1 cellular context compared by ENCODE assay signal in the genomic region with DNA sequence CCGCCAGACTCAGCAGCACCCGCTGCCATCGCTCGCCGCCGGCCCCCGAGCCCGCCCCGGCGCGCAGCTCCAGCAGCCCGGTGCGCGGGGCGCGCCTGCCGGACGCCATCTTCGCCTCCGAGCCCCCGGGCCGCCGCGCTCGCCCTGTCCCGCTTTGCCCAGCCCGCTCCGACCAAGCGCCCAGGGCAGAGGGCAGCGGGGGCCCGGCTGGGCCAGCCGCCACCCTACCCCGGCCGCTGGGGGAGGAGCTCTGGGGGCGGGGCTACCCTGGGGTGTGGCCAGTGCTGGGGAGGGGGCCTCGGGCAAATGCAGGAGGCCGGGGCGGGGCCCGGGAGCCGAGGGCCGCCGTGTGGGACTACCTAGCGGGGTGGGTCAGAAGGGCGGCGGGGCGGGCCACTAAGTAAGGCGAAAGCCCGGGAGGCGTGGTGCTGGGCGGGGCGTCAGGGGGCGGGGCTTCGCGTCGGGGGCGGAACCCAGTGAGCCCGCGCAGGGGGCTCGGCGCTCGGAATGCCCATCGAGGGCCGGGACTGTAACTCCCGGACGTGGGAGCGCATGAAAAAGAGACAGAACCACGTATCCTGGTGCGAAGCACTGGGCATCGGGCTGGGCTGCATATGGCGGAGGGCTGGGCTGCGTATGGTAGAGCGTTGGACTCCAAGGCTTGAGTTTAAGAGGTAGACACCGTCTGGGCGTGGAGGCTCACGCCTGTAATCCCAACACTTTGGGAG.
TF ChIP-seq lines count a peak whose summit lies in the region.

A gene (minus strand): TSS at position 252 of the 728 bp plus-strand sequence. CDS start 143 bp downstream, at position 109.

TF ChIP-seq in HepG2, 621 proteins besides CTCF, POLR2A, EP300 and RAD21 (continued from another document and continues in another):
- TF ChIP-seq, protein P1, sequence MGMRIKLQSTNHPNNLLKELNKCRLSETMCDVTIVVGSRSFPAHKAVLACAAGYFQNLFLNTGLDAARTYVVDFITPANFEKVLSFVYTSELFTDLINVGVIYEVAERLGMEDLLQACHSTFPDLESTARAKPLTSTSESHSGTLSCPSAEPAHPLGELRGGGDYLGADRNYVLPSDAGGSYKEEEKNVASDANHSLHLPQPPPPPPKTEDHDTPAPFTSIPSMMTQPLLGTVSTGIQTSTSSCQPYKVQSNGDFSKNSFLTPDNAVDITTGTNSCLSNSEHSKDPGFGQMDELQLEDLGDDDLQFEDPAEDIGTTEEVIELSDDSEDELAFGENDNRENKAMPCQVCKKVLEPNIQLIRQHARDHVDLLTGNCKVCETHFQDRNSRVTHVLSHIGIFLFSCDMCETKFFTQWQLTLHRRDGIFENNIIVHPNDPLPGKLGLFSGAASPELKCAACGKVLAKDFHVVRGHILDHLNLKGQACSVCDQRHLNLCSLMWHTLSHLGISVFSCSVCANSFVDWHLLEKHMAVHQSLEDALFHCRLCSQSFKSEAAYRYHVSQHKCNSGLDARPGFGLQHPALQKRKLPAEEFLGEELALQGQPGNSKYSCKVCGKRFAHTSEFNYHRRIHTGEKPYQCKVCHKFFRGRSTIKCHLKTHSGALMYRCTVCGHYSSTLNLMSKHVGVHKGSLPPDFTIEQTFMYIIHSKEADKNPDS (CRISPR knock-in tag; IDR thresholded peaks at IDR 0.05), result peak; percentile 29; the same call in 1 of the 2 replicates
- TF ChIP-seq ZNF614 (CRISPR knock-in tag; IDR thresholded peaks at IDR 0.05; ENCODE audit: borderline replicate concordance), result no peak; the same call in 1 of the 2 replicates
- TF ChIP-seq ZNF256 (CRISPR knock-in tag; conservative IDR thresholded peaks at IDR 0.05), result no peak
- no peak for TF ChIP-seq ZNF496 (CRISPR knock-in tag; IDR thresholded peaks at IDR 0.05; ENCODE audit: insufficient replicate concordance)
- TF ChIP-seq, protein P2, sequence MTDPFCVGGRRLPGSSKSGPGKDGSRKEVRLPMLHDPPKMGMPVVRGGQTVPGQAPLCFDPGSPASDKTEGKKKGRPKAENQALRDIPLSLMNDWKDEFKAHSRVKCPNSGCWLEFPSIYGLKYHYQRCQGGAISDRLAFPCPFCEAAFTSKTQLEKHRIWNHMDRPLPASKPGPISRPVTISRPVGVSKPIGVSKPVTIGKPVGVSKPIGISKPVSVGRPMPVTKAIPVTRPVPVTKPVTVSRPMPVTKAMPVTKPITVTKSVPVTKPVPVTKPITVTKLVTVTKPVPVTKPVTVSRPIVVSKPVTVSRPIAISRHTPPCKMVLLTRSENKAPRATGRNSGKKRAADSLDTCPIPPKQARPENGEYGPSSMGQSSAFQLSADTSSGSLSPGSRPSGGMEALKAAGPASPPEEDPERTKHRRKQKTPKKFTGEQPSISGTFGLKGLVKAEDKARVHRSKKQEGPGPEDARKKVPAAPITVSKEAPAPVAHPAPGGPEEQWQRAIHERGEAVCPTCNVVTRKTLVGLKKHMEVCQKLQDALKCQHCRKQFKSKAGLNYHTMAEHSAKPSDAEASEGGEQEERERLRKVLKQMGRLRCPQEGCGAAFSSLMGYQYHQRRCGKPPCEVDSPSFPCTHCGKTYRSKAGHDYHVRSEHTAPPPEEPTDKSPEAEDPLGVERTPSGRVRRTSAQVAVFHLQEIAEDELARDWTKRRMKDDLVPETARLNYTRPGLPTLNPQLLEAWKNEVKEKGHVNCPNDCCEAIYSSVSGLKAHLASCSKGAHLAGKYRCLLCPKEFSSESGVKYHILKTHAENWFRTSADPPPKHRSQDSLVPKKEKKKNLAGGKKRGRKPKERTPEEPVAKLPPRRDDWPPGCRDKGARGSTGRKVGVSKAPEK (CRISPR knock-in tag; IDR thresholded peaks at IDR 0.05; ENCODE audit: borderline replicate concordance), result no peak
- no peak for TF ChIP-seq ASH2L (IDR thresholded peaks at IDR 0.05; ENCODE audit: insufficient read length, low read depth, low read length)
- TF ChIP-seq, protein P3, sequence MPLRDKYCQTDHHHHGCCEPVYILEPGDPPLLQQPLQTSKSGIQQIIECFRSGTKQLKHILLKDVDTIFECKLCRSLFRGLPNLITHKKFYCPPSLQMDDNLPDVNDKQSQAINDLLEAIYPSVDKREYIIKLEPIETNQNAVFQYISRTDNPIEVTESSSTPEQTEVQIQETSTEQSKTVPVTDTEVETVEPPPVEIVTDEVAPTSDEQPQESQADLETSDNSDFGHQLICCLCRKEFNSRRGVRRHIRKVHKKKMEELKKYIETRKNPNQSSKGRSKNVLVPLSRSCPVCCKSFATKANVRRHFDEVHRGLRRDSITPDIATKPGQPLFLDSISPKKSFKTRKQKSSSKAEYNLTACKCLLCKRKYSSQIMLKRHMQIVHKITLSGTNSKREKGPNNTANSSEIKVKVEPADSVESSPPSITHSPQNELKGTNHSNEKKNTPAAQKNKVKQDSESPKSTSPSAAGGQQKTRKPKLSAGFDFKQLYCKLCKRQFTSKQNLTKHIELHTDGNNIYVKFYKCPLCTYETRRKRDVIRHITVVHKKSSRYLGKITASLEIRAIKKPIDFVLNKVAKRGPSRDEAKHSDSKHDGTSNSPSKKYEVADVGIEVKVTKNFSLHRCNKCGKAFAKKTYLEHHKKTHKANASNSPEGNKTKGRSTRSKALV (CRISPR knock-in tag; IDR thresholded peaks at IDR 0.05), result no peak
- no peak for TF ChIP-seq SP1 (IDR thresholded peaks at IDR 0.05)
- peak; percentile 81 for TF ChIP-seq SP1 (CRISPR knock-in tag; IDR thresholded peaks at IDR 0.05)
- no peak for TF ChIP-seq ZSCAN22 (CRISPR knock-in tag; IDR thresholded peaks at IDR 0.05)
- TF ChIP-seq ZNF781 (CRISPR knock-in tag; IDR thresholded peaks at IDR 0.05; ENCODE audit: borderline replicate concordance, not compliant biosample characterization), result no peak
- no peak for TF ChIP-seq ZC3H4 (CRISPR knock-in tag; IDR thresholded peaks at IDR 0.05; ENCODE audit: borderline replicate concordance)
- no peak for TF ChIP-seq RBM39 (IDR thresholded peaks at IDR 0.05; ENCODE audit: low read depth, low read length, poor library complexity, severe bottlenecking)
- no peak for TF ChIP-seq ZNF562 (CRISPR knock-in tag; IDR thresholded peaks at IDR 0.05; ENCODE audit: borderline replicate concordance)
- TF ChIP-seq, protein P4, sequence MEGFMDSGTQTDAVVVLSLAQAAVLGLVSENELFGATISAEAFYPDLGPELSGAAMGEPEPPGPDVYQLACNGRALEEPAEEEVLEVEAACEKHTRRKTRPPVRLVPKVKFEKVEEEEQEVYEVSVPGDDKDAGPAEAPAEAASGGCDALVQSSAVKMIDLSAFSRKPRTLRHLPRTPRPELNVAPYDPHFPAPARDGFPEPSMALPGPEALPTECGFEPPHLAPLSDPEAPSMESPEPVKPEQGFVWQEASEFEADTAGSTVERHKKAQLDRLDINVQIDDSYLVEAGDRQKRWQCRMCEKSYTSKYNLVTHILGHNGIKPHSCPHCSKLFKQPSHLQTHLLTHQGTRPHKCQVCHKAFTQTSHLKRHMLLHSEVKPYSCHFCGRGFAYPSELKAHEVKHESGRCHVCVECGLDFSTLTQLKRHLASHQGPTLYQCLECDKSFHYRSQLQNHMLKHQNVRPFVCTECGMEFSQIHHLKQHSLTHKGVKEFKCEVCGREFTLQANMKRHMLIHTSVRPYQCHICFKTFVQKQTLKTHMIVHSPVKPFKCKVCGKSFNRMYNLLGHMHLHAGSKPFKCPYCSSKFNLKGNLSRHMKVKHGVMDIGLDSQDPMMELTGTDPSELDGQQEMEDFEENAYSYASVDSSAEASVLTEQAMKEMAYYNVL (CRISPR knock-in tag; IDR thresholded peaks at IDR 0.05; ENCODE audit: borderline replicate concordance), result no peak
- no peak for TF ChIP-seq FOSL1 (CRISPR knock-in tag; IDR thresholded peaks at IDR 0.05; ENCODE audit: borderline replicate concordance)
- TF ChIP-seq PAX8 (CRISPR knock-in tag; IDR thresholded peaks at IDR 0.05; ENCODE audit: borderline replicate concordance), result peak; percentile 80; the same call in 1 of the 2 replicates
- TF ChIP-seq, protein P5, sequence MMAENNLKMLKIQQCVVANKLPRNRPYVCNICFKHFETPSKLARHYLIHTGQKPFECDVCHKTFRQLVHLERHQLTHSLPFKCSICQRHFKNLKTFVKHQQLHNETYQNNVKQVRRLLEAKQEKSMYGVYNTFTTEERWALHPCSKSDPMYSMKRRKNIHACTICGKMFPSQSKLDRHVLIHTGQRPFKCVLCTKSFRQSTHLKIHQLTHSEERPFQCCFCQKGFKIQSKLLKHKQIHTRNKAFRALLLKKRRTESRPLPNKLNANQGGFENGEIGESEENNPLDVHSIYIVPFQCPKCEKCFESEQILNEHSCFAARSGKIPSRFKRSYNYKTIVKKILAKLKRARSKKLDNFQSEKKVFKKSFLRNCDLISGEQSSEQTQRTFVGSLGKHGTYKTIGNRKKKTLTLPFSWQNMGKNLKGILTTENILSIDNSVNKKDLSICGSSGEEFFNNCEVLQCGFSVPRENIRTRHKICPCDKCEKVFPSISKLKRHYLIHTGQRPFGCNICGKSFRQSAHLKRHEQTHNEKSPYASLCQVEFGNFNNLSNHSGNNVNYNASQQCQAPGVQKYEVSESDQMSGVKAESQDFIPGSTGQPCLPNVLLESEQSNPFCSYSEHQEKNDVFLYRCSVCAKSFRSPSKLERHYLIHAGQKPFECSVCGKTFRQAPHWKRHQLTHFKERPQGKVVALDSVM (CRISPR knock-in tag; IDR thresholded peaks at IDR 0.05), result peak; percentile 22; the same call in 1 of the 2 replicates
- TF ChIP-seq ZNF598 (CRISPR knock-in tag; IDR thresholded peaks at IDR 0.05; ENCODE audit: borderline replicate concordance), result no peak
- TF ChIP-seq ZKSCAN1 (IDR thresholded peaks at IDR 0.05; ENCODE audit: low read length), result no peak
- TF ChIP-seq, protein P6, sequence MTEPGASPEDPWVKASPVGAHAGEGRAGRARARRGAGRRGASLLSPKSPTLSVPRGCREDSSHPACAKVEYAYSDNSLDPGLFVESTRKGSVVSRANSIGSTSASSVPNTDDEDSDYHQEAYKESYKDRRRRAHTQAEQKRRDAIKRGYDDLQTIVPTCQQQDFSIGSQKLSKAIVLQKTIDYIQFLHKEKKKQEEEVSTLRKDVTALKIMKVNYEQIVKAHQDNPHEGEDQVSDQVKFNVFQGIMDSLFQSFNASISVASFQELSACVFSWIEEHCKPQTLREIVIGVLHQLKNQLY (CRISPR knock-in tag; IDR thresholded peaks at IDR 0.05), result no peak
- TF ChIP-seq GATAD2A (CRISPR knock-in tag; IDR thresholded peaks at IDR 0.05), result peak; percentile 24; the same call in 1 of the 2 replicates
- TF ChIP-seq, protein P7, sequence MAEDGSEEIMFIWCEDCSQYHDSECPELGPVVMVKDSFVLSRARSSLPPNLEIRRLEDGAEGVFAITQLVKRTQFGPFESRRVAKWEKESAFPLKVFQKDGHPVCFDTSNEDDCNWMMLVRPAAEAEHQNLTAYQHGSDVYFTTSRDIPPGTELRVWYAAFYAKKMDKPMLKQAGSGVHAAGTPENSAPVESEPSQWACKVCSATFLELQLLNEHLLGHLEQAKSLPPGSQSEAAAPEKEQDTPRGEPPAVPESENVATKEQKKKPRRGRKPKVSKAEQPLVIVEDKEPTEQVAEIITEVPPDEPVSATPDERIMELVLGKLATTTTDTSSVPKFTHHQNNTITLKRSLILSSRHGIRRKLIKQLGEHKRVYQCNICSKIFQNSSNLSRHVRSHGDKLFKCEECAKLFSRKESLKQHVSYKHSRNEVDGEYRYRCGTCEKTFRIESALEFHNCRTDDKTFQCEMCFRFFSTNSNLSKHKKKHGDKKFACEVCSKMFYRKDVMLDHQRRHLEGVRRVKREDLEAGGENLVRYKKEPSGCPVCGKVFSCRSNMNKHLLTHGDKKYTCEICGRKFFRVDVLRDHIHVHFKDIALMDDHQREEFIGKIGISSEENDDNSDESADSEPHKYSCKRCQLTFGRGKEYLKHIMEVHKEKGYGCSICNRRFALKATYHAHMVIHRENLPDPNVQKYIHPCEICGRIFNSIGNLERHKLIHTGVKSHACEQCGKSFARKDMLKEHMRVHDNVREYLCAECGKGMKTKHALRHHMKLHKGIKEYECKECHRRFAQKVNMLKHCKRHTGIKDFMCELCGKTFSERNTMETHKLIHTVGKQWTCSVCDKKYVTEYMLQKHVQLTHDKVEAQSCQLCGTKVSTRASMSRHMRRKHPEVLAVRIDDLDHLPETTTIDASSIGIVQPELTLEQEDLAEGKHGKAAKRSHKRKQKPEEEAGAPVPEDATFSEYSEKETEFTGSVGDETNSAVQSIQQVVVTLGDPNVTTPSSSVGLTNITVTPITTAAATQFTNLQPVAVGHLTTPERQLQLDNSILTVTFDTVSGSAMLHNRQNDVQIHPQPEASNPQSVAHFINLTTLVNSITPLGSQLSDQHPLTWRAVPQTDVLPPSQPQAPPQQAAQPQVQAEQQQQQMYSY (CRISPR knock-in tag; IDR thresholded peaks at IDR 0.05), result no peak
- TF ChIP-seq ZNF33B (CRISPR knock-in tag; IDR thresholded peaks at IDR 0.05), result no peak; the same call in 1 of the 2 replicates
- peak; percentile 80; the same call in 1 of the 2 replicates for TF ChIP-seq TMF1 (CRISPR knock-in tag; IDR thresholded peaks at IDR 0.05; ENCODE audit: low read depth)
- TF ChIP-seq, protein P8, sequence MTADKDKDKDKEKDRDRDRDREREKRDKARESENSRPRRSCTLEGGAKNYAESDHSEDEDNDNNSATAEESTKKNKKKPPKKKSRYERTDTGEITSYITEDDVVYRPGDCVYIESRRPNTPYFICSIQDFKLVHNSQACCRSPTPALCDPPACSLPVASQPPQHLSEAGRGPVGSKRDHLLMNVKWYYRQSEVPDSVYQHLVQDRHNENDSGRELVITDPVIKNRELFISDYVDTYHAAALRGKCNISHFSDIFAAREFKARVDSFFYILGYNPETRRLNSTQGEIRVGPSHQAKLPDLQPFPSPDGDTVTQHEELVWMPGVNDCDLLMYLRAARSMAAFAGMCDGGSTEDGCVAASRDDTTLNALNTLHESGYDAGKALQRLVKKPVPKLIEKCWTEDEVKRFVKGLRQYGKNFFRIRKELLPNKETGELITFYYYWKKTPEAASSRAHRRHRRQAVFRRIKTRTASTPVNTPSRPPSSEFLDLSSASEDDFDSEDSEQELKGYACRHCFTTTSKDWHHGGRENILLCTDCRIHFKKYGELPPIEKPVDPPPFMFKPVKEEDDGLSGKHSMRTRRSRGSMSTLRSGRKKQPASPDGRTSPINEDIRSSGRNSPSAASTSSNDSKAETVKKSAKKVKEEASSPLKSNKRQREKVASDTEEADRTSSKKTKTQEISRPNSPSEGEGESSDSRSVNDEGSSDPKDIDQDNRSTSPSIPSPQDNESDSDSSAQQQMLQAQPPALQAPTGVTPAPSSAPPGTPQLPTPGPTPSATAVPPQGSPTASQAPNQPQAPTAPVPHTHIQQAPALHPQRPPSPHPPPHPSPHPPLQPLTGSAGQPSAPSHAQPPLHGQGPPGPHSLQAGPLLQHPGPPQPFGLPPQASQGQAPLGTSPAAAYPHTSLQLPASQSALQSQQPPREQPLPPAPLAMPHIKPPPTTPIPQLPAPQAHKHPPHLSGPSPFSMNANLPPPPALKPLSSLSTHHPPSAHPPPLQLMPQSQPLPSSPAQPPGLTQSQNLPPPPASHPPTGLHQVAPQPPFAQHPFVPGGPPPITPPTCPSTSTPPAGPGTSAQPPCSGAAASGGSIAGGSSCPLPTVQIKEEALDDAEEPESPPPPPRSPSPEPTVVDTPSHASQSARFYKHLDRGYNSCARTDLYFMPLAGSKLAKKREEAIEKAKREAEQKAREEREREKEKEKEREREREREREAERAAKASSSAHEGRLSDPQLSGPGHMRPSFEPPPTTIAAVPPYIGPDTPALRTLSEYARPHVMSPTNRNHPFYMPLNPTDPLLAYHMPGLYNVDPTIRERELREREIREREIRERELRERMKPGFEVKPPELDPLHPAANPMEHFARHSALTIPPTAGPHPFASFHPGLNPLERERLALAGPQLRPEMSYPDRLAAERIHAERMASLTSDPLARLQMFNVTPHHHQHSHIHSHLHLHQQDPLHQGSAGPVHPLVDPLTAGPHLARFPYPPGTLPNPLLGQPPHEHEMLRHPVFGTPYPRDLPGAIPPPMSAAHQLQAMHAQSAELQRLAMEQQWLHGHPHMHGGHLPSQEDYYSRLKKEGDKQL (CRISPR knock-in tag; IDR thresholded peaks at IDR 0.05; ENCODE audit: low read depth), result 0 out of 2 replicates have a peak, but pooled peaks have one; percentile 12
